ENCODE assay signal across 13 cellular contexts in the genomic region with DNA sequence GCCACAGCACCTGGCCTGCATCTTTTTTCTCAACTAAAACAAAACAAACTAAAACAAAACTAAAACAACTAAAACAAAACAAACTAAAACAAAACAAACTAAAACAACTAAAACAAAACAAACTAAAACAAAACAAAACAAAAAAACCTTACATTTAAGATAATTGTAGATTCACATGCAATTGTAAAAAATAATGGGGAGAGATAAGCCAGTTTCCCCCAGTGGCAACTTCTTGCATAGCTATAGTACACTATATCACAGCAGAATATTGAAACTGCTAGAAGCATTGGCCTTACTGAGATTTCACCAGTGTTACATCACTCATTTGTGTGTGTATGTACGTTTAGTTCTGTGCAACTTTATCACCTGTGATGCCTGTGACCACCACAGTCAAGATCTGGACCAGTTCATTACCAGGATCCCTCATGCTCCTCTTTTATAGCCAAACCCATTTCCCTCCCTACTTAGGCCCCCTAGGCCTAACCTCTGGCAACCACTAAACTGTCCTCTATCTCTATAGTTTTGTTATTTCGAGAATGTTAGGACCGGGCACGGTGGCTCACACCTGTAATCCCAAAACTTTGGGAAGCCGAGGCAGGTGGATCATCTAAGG. TPM values are rescaled to one million over a fixed set of nuclear protein-coding genes. Genes with fewer than 3 reads are reported as not detected.
DNase-seq lines count a peak whose midpoint lies in the region; ATAC-seq, FAIRE-seq and TF ChIP-seq lines count a peak whose summit lies in the region.
"Had no signal": no experiment of that assay in that cellular context is flagged by ENCODE, and none has a peak within 500 bp of the region (broad histone marks: within the 10 kb centered on the region; RNA-seq: fewer than 3 reads in every experiment).

No MANE protein-coding gene starts in this region.

- H2BK120ac ChIP-seq in trophoblast cell (ENCODE audit: insufficient read depth, low read length, poor library complexity) = no peak overlapping the region

- H3K4me2 ChIP-seq in MM.1S (ENCODE audit: low read depth, low read length) = no peak overlapping the region
- no peak overlapping the region for H3K4me2 ChIP-seq in trophoblast cell (ENCODE audit: low read length)

- no peak overlapping the region for H3K27ac Mint-ChIP-seq in activated CD8-positive, alpha-beta memory T cell treated with anti-CD3 and anti-CD28 coated beads, Interleukin-2, amount 10 ng/mL, durations not matched to agents 7 days and 5 days
- peak overlapping the region; percentile 78 for H3K27ac Mint-ChIP-seq in MCF 10A (ENCODE audit: low read depth, unreplicated experiment)

- H3K79me1 ChIP-seq in trophoblast cell (ENCODE audit: low read length) = no peaks in the 10 kb centered on the region

- H3K9me3 ChIP-seq in MM.1S (replicated peaks; ENCODE audit: insufficient read depth, low read length) (no peaks in the 10 kb centered on the region), trophoblast cell (ENCODE audit: insufficient read depth, low read depth, low read length) (no peaks in the 10 kb centered on the region), small intestine (ENCODE audit: control insufficient read depth, low read depth) (no peaks in the 10 kb centered on the region)
- H3K9me3 ChIP-seq: BE2C, colonic mucosa, ovary had no signal

- H3K27me3 Mint-ChIP-seq in activated CD8-positive, alpha-beta memory T cell treated with anti-CD3 and anti-CD28 coated beads, Interleukin-2, amount 10 ng/mL, durations not matched to agents 7 days and 5 days = no peaks in the 10 kb centered on the region
- H3K27me3 Mint-ChIP-seq in MCF 10A (ENCODE audit: insufficient read depth, unreplicated experiment) = no peaks in the 10 kb centered on the region

- no peak overlapping the region for H4K12ac ChIP-seq in trophoblast cell (ENCODE audit: low read depth, low read length)

- H2AFZ ChIP-seq in MM.1S (ENCODE audit: low read length) (no peak overlapping the region), trophoblast cell (ENCODE audit: insufficient read depth, low read length, poor library complexity) (no peak overlapping the region)

- no peak overlapping the region for H3K27ac ChIP-seq in MM.1S (ENCODE audit: low read length)
- H3K27ac ChIP-seq in trophoblast cell (ENCODE audit: low read depth, low read length) = no peak overlapping the region
- H3K27ac ChIP-seq in small intestine (ENCODE audit: low read depth in 1 of 2, low read length in 1 of 2) = no peak overlapping the region
- H3K27ac ChIP-seq: colonic mucosa, ovary had no signal

- FAIRE-seq in small intestine (lab: Jason Lieb, UNC) = no peak

- peaks cover 7% of the 10 kb centered on the region for H3K36me3 Mint-ChIP-seq in activated CD8-positive, alpha-beta memory T cell treated with anti-CD3 and anti-CD28 coated beads, Interleukin-2, amount 10 ng/mL, durations not matched to agents 7 days and 5 days
- peaks cover 35% of the 10 kb centered on the region for H3K36me3 Mint-ChIP-seq in MCF 10A (ENCODE audit: insufficient read depth, unreplicated experiment)

- H3F3A ChIP-seq in MM.1S (ENCODE audit: insufficient read depth, low read length) = peaks cover 25% of the 10 kb centered on the region

- no peak overlapping the region for H2AK5ac ChIP-seq in trophoblast cell (ENCODE audit: low read length)

- H4K91ac ChIP-seq in trophoblast cell (ENCODE audit: low read depth, low read length) = no peak overlapping the region

- no peaks in the 10 kb centered on the region; the same call in 1 of the 2 replicates for H3K36me3 ChIP-seq in MM.1S (replicated peaks; ENCODE audit: insufficient read depth, low read length)
- peaks cover 0 to 2% of the 10 kb centered on the region in 2 experiments for H3K36me3 ChIP-seq in trophoblast cell (ENCODE audit: control insufficient read depth in 1 of 2, insufficient read depth in 2 of 2, low read length in 2 of 2)
- no peaks in the 10 kb centered on the region for H3K36me3 ChIP-seq in small intestine (ENCODE audit: control insufficient read depth in 2 of 2, insufficient read depth in 2 of 2, low read length in 2 of 2)
- H3K36me3 ChIP-seq: ovary had no signal

- no peak for DNase-seq in activated CD8-positive, alpha-beta memory T cell treated with anti-CD3 and anti-CD28 coated beads, Interleukin-2, amount 10 ng/mL, durations not matched to agents 7 days and 5 days
- no peak for DNase-seq in activated CD8-positive, alpha-beta memory T cell treated with anti-CD3 and anti-CD28 coated beads for 24 hours
- DNase-seq in MM.1S (no peak), MCF 10A (ENCODE audit: unreplicated experiment) (no peak), trophoblast cell (no peak), NCI-H446 (lab: John Stamatoyannopoulos, UW) (no peak), small intestine (no peak)
- DNase-seq: activated CD8-positive, alpha-beta memory T cell treated with anti-CD3 and anti-CD28 coated beads, Interleukin-2, amount 50 U/mL, for 48 hours; BE2C; colonic mucosa; NCI-H2227 treated with DMSO at 0.1 percent for 48 hours had no signal

- H3K9me3 Mint-ChIP-seq in activated CD8-positive, alpha-beta memory T cell treated with anti-CD3 and anti-CD28 coated beads, Interleukin-2, amount 10 ng/mL, durations not matched to agents 7 days and 5 days (ENCODE audit: low read depth) = no peaks in the 10 kb centered on the region
- H3K9me3 Mint-ChIP-seq in MCF 10A (ENCODE audit: unreplicated experiment) = no peaks in the 10 kb centered on the region

- TF ChIP-seq CTCF in MM.1S (IDR thresholded peaks at IDR 0.05; ENCODE audit: low read length) (peak; percentile 16; the same call in 1 of the 2 replicates), MCF 10A (IDR thresholded peaks at IDR 0.05; ENCODE audit: unreplicated experiment) (no peak)

- peak; percentile 45 for ATAC-seq in activated CD8-positive, alpha-beta memory T cell treated with anti-CD3 and anti-CD28 coated beads, Interleukin-2, amount 10 ng/mL, durations not matched to agents 7 days and 5 days
- no peak for ATAC-seq in GM19455 (IDR thresholded peaks at IDR 0.05; ENCODE audit: unreplicated experiment)

- no peak overlapping the region for H4K8ac ChIP-seq in trophoblast cell (ENCODE audit: low read depth, low read length)

- no peak overlapping the region for H3K18ac ChIP-seq in trophoblast cell (ENCODE audit: low read length)

- H3K4me3 ChIP-seq in MM.1S (ENCODE audit: low read length) (no peak overlapping the region), trophoblast cell (ENCODE audit: low read depth, low read length) (no peak overlapping the region), small intestine (ENCODE audit: low read depth in 1 of 2, low read length in 2 of 2) (no peak overlapping the region)
- H3K4me3 ChIP-seq: colonic mucosa, ovary had no signal

- no peak overlapping the region for H2BK12ac ChIP-seq in trophoblast cell (ENCODE audit: low read length)

- POLR2A ChIA-PET in MCF 10A (lab: Yijun Ruan, JAX) = interaction anchor here (1.0 kb wide), 1 partner anchor 16 kb away, joined by 3 read pairs; no protein-coding TSS in a partner anchor

- intact Hi-C loops in MCF 10A (cut with micrococcal nuclease) = no loop called here

- no CpG with 5 or more reads among the region's 5 CpGs for WGBS in trophoblast cell (ENCODE audit: extremely low coverage, insufficient coverage, insufficient read length)
- 87 to 92% (median 91%) methylated on average over 5 of the region's 5 CpGs for WGBS in small intestine, 3 donors

- CTCF ChIA-PET in activated CD8-positive, alpha-beta memory T cell treated with anti-CD3 and anti-CD28 coated beads, Interleukin-2, amount 10 ng/mL, durations not matched to agents 7 days and 5 days (lab: Charles Lee) = interaction anchor here (1.0 to 1.9 kb wide), 4 partner anchors 19 to 179 kb away, joined by 3 to 5 read pairs (median 3); no protein-coding TSS in a partner anchor
- CTCF ChIA-PET in MCF 10A (lab: Yijun Ruan, JAX) = interaction anchor here (0.6 to 1.5 kb wide), 5 partner anchors 24 to 112 kb away, joined by 3 to 4 read pairs (median 3); no protein-coding TSS in a partner anchor

- H3K27me3 ChIP-seq in MM.1S (replicated peaks; ENCODE audit: insufficient read depth, low read length) = no peaks in the 10 kb centered on the region
- no peaks in the 10 kb centered on the region for H3K27me3 ChIP-seq in trophoblast cell (ENCODE audit: insufficient read depth, low read length)
- no peaks in the 10 kb centered on the region for H3K27me3 ChIP-seq in small intestine (ENCODE audit: control insufficient read depth in 2 of 2, insufficient read depth in 2 of 2, low read length in 2 of 2)
- H3K27me3 ChIP-seq: BE2C, colonic mucosa, ovary had no signal

- H3K4me1 ChIP-seq in MM.1S (ENCODE audit: low read length) (no peaks in the 10 kb centered on the region), trophoblast cell (ENCODE audit: control insufficient read depth in 1 of 2, insufficient read depth in 2 of 2, low read length in 2 of 2) (peaks cover 11 to 12% of the 10 kb centered on the region in 2 experiments), small intestine (ENCODE audit: control insufficient read depth in 2 of 2, insufficient read depth in 1 of 2, low read depth in 1 of 2, low read length in 1 of 2) (no peaks in the 10 kb centered on the region)
- H3K4me1 ChIP-seq: BE2C had no signal

- no peak overlapping the region for H3K9ac ChIP-seq in MM.1S (ENCODE audit: low read length)
- no peak overlapping the region for H3K9ac ChIP-seq in trophoblast cell (ENCODE audit: low read length)

- H3K23ac ChIP-seq in trophoblast cell (ENCODE audit: low read length) = peak overlapping the region; percentile 49

- H4K20me1 ChIP-seq in MM.1S (ENCODE audit: insufficient read depth, low read length) = peaks cover 8% of the 10 kb centered on the region; the same call in 1 of the 2 replicates

- no peak overlapping the region for H3K14ac ChIP-seq in trophoblast cell (ENCODE audit: low read length)

- no peaks in the 10 kb centered on the region for H3K9me2 ChIP-seq in MM.1S (replicated peaks; ENCODE audit: insufficient read depth, low read length)

- H2BK5ac ChIP-seq in trophoblast cell (ENCODE audit: low read depth, low read length, poor library complexity) = no peak overlapping the region

- peaks cover 4% of the 10 kb centered on the region for H3K4me1 Mint-ChIP-seq in activated CD8-positive, alpha-beta memory T cell treated with anti-CD3 and anti-CD28 coated beads, Interleukin-2, amount 10 ng/mL, durations not matched to agents 7 days and 5 days
- peaks cover 7% of the 10 kb centered on the region for H3K4me1 Mint-ChIP-seq in MCF 10A (ENCODE audit: insufficient read depth, unreplicated experiment)

- no peak overlapping the region for H3K4me3 Mint-ChIP-seq in activated CD8-positive, alpha-beta memory T cell treated with anti-CD3 and anti-CD28 coated beads, Interleukin-2, amount 10 ng/mL, durations not matched to agents 7 days and 5 days
- H3K4me3 Mint-ChIP-seq in MCF 10A (ENCODE audit: unreplicated experiment) = no peak overlapping the region

- H3K79me2 ChIP-seq in MM.1S (ENCODE audit: low read length) (no peaks in the 10 kb centered on the region), trophoblast cell (ENCODE audit: control insufficient read depth, insufficient read depth, low read length, poor library complexity) (no peaks in the 10 kb centered on the region)

- H3K4ac ChIP-seq in trophoblast cell (ENCODE audit: low read depth, low read length) = no peak overlapping the region

- BruUV-seq in MCF 10A (replicated peaks; lab: Mats Ljungman, UMichigan) = no TSS peak

RNA-seq across cellular contexts. Expression of a gene that starts 9.3 kb away (rescaled TPM):
- under 1 TPM in 1 of 2 experiments, not detected in 1; 0.37 TPM for total RNA-seq in activated CD8-positive, alpha-beta memory T cell treated with anti-CD3 and anti-CD28 coated beads, Interleukin-2, amount 10 ng/mL, durations not matched to agents 7 days and 5 days
- not detected in 2 replicates for total RNA-seq in MCF 10A (2022)
- polyA plus RNA-seq in trophoblast cell (2013) = 0.14 and 0.64 TPM in 2 replicates
- polyA plus RNA-seq in small intestine = under 1 TPM in 1 of 3 donors, not detected in 2; 0.10 TPM
- total RNA-seq: ovary had no signal
- polyA plus RNA-seq: ovary had no signal

RNA-seq across cellular contexts. Expression of a gene that starts 28.3 kb away (rescaled TPM):
- 100 to 1,000 TPM; 446 to 512 TPM for total RNA-seq in activated CD8-positive, alpha-beta memory T cell treated with anti-CD3 and anti-CD28 coated beads, Interleukin-2, amount 10 ng/mL, durations not matched to agents 7 days and 5 days
- 184 and 198 TPM in 2 replicates for total RNA-seq in MCF 10A (2022)
- 123 and 124 TPM in 2 replicates for polyA plus RNA-seq in trophoblast cell (2013)
- polyA plus RNA-seq in small intestine = 100 to 1,000 TPM; 138 to 194 (median 158) TPM

RNA-seq across cellular contexts. Expression of a gene that starts 56.2 kb away (rescaled TPM):
- total RNA-seq in activated CD8-positive, alpha-beta memory T cell treated with anti-CD3 and anti-CD28 coated beads, Interleukin-2, amount 10 ng/mL, durations not matched to agents 7 days and 5 days = 1 to 10 TPM; 1.9 to 2.7 TPM
- 2.2 and 2.6 TPM in 2 replicates for total RNA-seq in MCF 10A (2022)
- 1.5 and 1.8 TPM in 2 replicates for polyA plus RNA-seq in trophoblast cell (2013)
- polyA plus RNA-seq in small intestine = 10 to 100 TPM in 2 of 3 donors, 1 to 10 TPM in 1; 5.0 to 17.4 (median 11.3) TPM
